In the genomic region with DNA sequence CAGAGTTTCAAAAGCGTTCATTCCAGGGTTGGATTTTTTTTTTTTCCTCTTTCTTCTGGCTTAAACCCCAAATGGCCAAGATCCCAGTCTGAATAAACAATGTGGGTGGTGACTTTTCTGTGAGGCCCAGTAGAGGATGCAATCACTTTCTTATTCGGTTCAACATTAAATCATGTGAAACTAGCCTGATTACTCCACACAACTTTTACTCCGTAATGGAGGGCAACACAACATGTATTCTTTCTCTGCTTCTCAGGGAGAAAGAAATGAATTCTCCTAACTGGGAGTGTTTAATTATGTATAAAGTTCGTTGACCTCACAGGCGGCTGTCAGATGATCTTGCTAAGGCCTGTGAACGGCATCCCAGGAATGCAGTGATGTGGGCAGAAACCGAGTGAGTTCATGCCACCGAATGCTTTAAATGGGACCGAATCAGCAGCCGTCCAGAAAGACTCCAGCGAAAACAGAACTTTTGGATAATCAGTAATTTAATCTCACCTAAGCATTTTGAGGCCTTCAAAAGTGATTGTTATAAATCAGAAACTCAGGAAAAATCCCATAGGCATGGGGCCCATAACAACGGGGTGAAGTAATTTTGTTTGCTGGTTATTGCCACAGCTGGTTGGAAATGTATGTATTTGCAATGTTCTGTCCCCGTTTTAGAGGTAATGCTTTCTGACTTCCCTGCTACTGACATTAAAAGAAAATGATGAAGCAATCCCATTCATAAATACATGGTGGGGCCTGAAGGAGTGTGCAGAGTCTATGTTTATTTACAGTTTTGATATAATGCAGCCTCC, we compare ENCODE assay signal across 9 cellular contexts.
DNase-seq lines count a peak whose midpoint lies in the region; ATAC-seq lines count a peak whose summit lies in the region.
"Had no signal": no experiment of that assay in that cellular context is flagged by ENCODE, and none has a peak within 500 bp of the region (broad histone marks: within the 10 kb centered on the region; RNA-seq: fewer than 3 reads in every experiment).

No MANE protein-coding gene starts in this region.

- peak; percentile 13 for DNase-seq in NCI-H2196 (lab: John Stamatoyannopoulos, UW; ENCODE audit: unreplicated experiment)
- DNase-seq in NCI-H2196 treated with DMSO at 0.1 percent for 48 hours (lab: John Stamatoyannopoulos, UW; ENCODE audit: unreplicated experiment): no peak
- peak in 6 of 61 donors; percentile 6 to 66 (median 16) for DNase-seq in caudate nucleus (lab: John Stamatoyannopoulos, UW)
- peak; percentile 92 for DNase-seq in kidney glomerular epithelial cell (lab: John Stamatoyannopoulos, UW)
- no peak for DNase-seq in activated gamma-delta T cell treated with Interleukin-2 at 50 U/mL for 16 hours
- DNase-seq in activated naive CD4-positive, alpha-beta T cell treated with anti-CD3 and anti-CD28 coated beads, Interleukin-2, amount 50 U/mL, for 16 hours: no peak

- peak overlapping the region in 2 of 5 donors; percentile 18 to 54 for H3K4me3 ChIP-seq in subcutaneous abdominal adipose tissue (ENCODE audit: low read depth in 1 of 5, low read length in 5 of 5)

- H3K9ac ChIP-seq in subcutaneous abdominal adipose tissue (ENCODE audit: low read length in 5 of 5): peak overlapping the region in 4 of 5 donors; percentile 13 to 83 (median 48)

- H3K27ac ChIP-seq in caudate nucleus (ENCODE audit: low read depth, low read length): peak overlapping the region; percentile 94
- H3K27ac ChIP-seq in subcutaneous abdominal adipose tissue (ENCODE audit: low read depth, low read length): peak overlapping the region; percentile 91
- H3K27ac ChIP-seq: 22Rv1 had no signal

- no peak for ATAC-seq in GM21515 (IDR thresholded peaks at IDR 0.05; ENCODE audit: unreplicated experiment)

- peaks cover 2 to 56% (median 37%) of the 10 kb centered on the region in 5 donors for H3K4me1 ChIP-seq in subcutaneous abdominal adipose tissue (ENCODE audit: control insufficient read depth in 5 of 5, insufficient read depth in 5 of 5, low read length in 5 of 5)

- no peaks in the 10 kb centered on the region for H3K36me3 ChIP-seq in subcutaneous abdominal adipose tissue (ENCODE audit: control insufficient read depth in 5 of 5, insufficient read depth in 5 of 5, low read length in 5 of 5)

- H3K9me3 ChIP-seq in subcutaneous abdominal adipose tissue (ENCODE audit: control insufficient read depth in 5 of 5, low read length in 5 of 5): no peaks in the 10 kb centered on the region

- no peaks in the 10 kb centered on the region for H3K27me3 ChIP-seq in subcutaneous abdominal adipose tissue (ENCODE audit: control insufficient read depth in 5 of 5, insufficient read depth in 4 of 5, low read length in 5 of 5)

Comparison
In these comparisons a context has a peak if more than half of its experiments do, and no peak if none do; other contexts are left out.
1. DNase-seq: peak in NCI-H2196 (single experiment) and kidney glomerular epithelial cell (single experiment); none in NCI-H2196 treated with DMSO at 0.1 percent for 48 hours (single experiment), activated gamma-delta T cell treated with Interleukin-2 at 50 U/mL for 16 hours (single experiment) and activated naive CD4-positive, alpha-beta T cell treated with anti-CD3 and anti-CD28 coated beads, Interleukin-2, amount 50 U/mL, for 16 hours (single experiment).